Comparison of ENCODE assay signal across 16 cellular contexts in the genomic region with DNA sequence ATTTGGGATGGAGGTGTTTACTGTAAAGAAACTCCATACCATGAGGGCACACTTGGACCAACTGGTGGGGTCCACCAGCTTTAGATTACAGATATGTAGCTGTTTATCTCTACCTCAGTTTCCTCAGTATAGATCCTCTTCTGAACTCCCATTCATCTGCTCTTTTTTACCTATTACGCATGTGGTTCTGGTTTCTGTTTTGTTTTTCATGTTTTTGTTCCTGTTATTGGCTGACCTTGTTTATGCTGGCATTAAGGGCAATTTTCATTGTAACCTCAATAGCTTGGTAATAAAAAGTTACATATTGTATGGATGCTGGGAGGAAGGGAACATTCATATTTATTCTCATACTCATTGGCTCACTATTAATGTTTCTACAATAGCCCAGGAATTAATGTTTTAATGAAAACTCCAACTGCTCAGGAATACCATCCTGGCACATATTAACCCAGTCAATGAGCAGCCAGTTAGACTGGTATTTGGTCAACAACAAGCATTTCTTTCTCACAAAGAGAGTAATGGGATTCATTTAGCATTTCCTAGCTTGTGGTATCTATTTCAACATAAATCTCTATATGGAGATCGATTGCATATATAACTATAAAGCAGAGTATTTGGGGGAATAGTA.
DNase-seq lines count a peak whose midpoint lies in the region; ATAC-seq lines count a peak whose summit lies in the region.
"Had no signal": no experiment of that assay in that cellular context is flagged by ENCODE, and none has a peak within 500 bp of the region (broad histone marks: within the 10 kb centered on the region; RNA-seq: fewer than 3 reads in every experiment).

No MANE protein-coding gene starts in this region.

- no peak overlapping the region for H3K27ac Mint-ChIP-seq in naive thymus-derived CD8-positive, alpha-beta T cell
- H3K27ac Mint-ChIP-seq: activated naive CD8-positive, alpha-beta T cell; neural progenitor cell had no signal

- H3K9me3 Mint-ChIP-seq in naive thymus-derived CD8-positive, alpha-beta T cell: peaks cover 0 to 4% (median 0%) of the 10 kb centered on the region in 9 donors
- H3K9me3 Mint-ChIP-seq: central memory CD8-positive, alpha-beta T cell; neural progenitor cell had no signal

- H3K4me1 Mint-ChIP-seq in naive thymus-derived CD8-positive, alpha-beta T cell: peaks cover 0 to 3% (median under 1%) of the 10 kb centered on the region in 4 donors
- H3K4me1 Mint-ChIP-seq: central memory CD8-positive, alpha-beta T cell; neural progenitor cell had no signal

- peak; percentile 71 for ATAC-seq in GM18907 (IDR thresholded peaks at IDR 0.05; ENCODE audit: unreplicated experiment)
- peak; percentile 82 for ATAC-seq in GM21529 (IDR thresholded peaks at IDR 0.05; ENCODE audit: unreplicated experiment)
- peak; percentile 53 for ATAC-seq in HG03139 (IDR thresholded peaks at IDR 0.05; ENCODE audit: unreplicated experiment)
- no peak for ATAC-seq in naive thymus-derived CD8-positive, alpha-beta T cell

- peaks cover 5 to 28% (median 8%) of the 10 kb centered on the region in 5 donors for H3K27me3 Mint-ChIP-seq in naive thymus-derived CD8-positive, alpha-beta T cell

- POLR2A ChIA-PET in naive thymus-derived CD8-positive, alpha-beta T cell (lab: Charles Lee): no interaction called here

- DNase-seq in kidney tubule cell (ENCODE audit: low spot score) (peak; percentile 48), midbrain (lab: John Stamatoyannopoulos, UW) (no peak), posterior vena cava (ENCODE audit: low spot score) (no peak)
- DNase-seq in naive thymus-derived CD8-positive, alpha-beta T cell: no peak
- no peak for DNase-seq in activated CD8-positive, alpha-beta memory T cell treated with anti-CD3 and anti-CD28 coated beads, Interleukin-2, amount 50 U/mL, for 48 hours
- DNase-seq: hippocampal formation, Karpas-422, NCI-H187, NCI-H748 treated with DMSO at 0.1 percent for 48 hours, SHP77 had no signal

- H3K36me3 Mint-ChIP-seq in naive thymus-derived CD8-positive, alpha-beta T cell: no peaks in the 10 kb centered on the region
- H3K36me3 Mint-ChIP-seq: activated naive CD8-positive, alpha-beta T cell; neural progenitor cell had no signal

- intact Hi-C loops in posterior vena cava (cut with DNase I): no loop called here

- H3K4me3 Mint-ChIP-seq in naive thymus-derived CD8-positive, alpha-beta T cell: no peak overlapping the region
- H3K4me3 Mint-ChIP-seq: activated naive CD8-positive, alpha-beta T cell; central memory CD8-positive, alpha-beta T cell; neural progenitor cell had no signal

Comparison
In these comparisons a context has a peak if more than half of its experiments do, and no peak if none do; other contexts are left out.
1. ATAC-seq: peak in GM18907 (single experiment), GM21529 (single experiment) and HG03139 (single experiment); none in naive thymus-derived CD8-positive, alpha-beta T cell (0 of 2).